Comparison of ENCODE assay signal across 9 cellular contexts in genomic region chr2:229715895-229716507, GRCh38. TPM values are rescaled to one million over a fixed set of nuclear protein-coding genes. Genes with fewer than 3 reads are reported as not detected.
DNase-seq lines count a peak whose midpoint lies in the region; ATAC-seq and TF ChIP-seq lines count a peak whose summit lies in the region.
"Had no signal": no experiment of that assay in that cellular context is flagged by ENCODE, and none has a peak within 500 bp of the region (broad histone marks: within the 10 kb centered on the region; RNA-seq: fewer than 3 reads in every experiment).

No MANE protein-coding gene starts in this region.

- in situ Hi-C loops in Panc1 (cut with HindIII; ENCODE audit: low pct_unique_long_range_greater_than_20kb, low sequenced_read_pairs) = no loop called here

- H3K27ac Mint-ChIP-seq in nephron progenitor cell = no peak overlapping the region

- intact Hi-C loops in Panc1 (cut with micrococcal nuclease; ENCODE audit: unreplicated experiment) = loop anchor here (5.0 kb wide), 1 partner anchor 284 kb away; no protein-coding TSS in a partner anchor

- peaks cover 5% of the 10 kb centered on the region for H3K4me1 Mint-ChIP-seq in nephron progenitor cell

- DNase-seq in DMS53 (lab: John Stamatoyannopoulos, UW) (peak; percentile 79), Kasumi-1 (lab: John Stamatoyannopoulos, UW) (peak; percentile 15 to 28), Panc1 (ENCODE audit: low read depth, low spot score) (peak; percentile 28), cerebellar cortex (ENCODE audit: low spot score) (peak; percentile 85), nephron progenitor cell (peak; percentile 37)

- peaks cover 85% of the 10 kb centered on the region for H3K27me3 Mint-ChIP-seq in nephron progenitor cell (ENCODE audit: low read depth, poor library complexity)

- TF ChIP-seq CTCF in Panc1 (IDR thresholded peaks at IDR 0.05) = peak; percentile 80
- TF ChIP-seq CTCF in nephron progenitor cell (IDR thresholded peaks at IDR 0.05) = peak; percentile 64

- no peaks in the 10 kb centered on the region for H3K9me3 ChIP-seq in Panc1 (ENCODE audit: control insufficient read depth, insufficient read depth, low read depth, low read length)
- H3K9me3 ChIP-seq: SJSA1 had no signal

- BruUV-seq in Panc1 (replicated peaks; lab: Mats Ljungman, UMichigan) = no TSS peak

- POLR2A ChIA-PET in Panc1 (lab: Charles Lee) = no interaction called here

- peaks cover 5% of the 10 kb centered on the region for H3K9me3 Mint-ChIP-seq in nephron progenitor cell

- CTCF ChIA-PET in Panc1 (lab: Charles Lee) = no interaction called here

- H3K36me3 Mint-ChIP-seq in nephron progenitor cell (ENCODE audit: low read depth) = no peaks in the 10 kb centered on the region

- no peak overlapping the region for H3K4me3 ChIP-seq in Panc1 (ENCODE audit: low read depth in 2 of 2, low read length in 2 of 2)
- H3K4me3 ChIP-seq: SJSA1 had no signal

- peaks cover 36% of the 10 kb centered on the region for H3K27me3 ChIP-seq in Panc1 (ENCODE audit: control insufficient read depth, insufficient read depth, low read length)

- H3K36me3 ChIP-seq in Panc1 (ENCODE audit: control insufficient read depth, insufficient read depth, low read length) = no peaks in the 10 kb centered on the region
- H3K36me3 ChIP-seq: SJSA1 had no signal

- H3K27ac ChIP-seq in Panc1 (ENCODE audit: low read length) = no peak overlapping the region
- H3K27ac ChIP-seq: SJSA1 had no signal

- ATAC-seq in Panc1 (no peak), HG02840 (IDR thresholded peaks at IDR 0.05; ENCODE audit: low FRiP score, unreplicated experiment) (no peak), HG02973 (IDR thresholded peaks at IDR 0.05; ENCODE audit: unreplicated experiment) (no peak), HG03039 (IDR thresholded peaks at IDR 0.05; ENCODE audit: unreplicated experiment) (no peak)

- peak overlapping the region; percentile 29 for H3K4me3 Mint-ChIP-seq in nephron progenitor cell

- peaks cover 4% of the 10 kb centered on the region; the same call in 1 of the 2 replicates for H3K4me1 ChIP-seq in Panc1 (ENCODE audit: control insufficient read depth, insufficient read depth, low read length)

RNA-seq across cellular contexts. Expression of gene DNER, which starts 1.6 kb away (rescaled TPM):
- 0.31 TPM for total RNA-seq in Panc1 (2021; ENCODE audit: unreplicated experiment)
- 0.19 TPM for polyA plus RNA-seq in Panc1 (2012; ENCODE audit: insufficient read length)

Comparison
In these comparisons a context has a peak if more than half of its experiments do, and no peak if none do; other contexts are left out.
1. DNase-seq: peak in every context shown above with its lines; median percentile 85 in cerebellar cortex; 79 in DMS53; 37 in nephron progenitor cell; 28 in Panc1; 22 in Kasumi-1.